ENCODE assay signal across 1 cellular context in the genomic region with DNA sequence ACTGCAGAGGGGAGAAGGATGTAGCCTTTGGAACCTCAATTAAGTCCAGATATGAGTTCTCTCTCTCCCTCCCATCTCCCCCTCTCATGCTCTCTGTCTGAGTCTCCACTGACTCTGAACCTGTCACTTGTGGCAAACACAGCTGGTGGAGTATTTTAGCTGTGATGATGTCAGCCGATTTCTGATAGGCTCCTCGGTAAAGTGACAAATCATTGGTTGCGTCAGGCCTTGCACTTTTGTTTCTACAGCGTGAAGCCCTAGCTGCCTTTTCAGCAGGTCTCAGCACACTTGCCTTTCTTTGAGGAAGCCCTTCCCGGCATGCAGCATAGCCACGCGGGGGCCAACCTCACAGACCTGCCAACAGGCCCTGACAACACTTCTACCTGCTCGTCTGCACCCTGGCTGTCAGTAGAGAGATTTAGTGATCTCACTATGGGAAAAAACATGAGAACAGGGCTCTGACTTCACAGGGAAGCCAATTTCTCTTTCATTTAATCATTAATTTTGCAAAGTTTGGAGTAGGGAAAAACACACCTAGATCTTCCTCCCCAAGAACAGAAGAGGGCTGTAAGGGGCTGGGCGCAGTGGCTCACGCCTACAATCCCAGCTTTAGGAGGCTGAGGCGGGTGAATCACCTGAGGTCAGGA.
A peak's percentile ranks its signal among the peaks of the same experiment; 100 is the strongest.
TF ChIP-seq lines count a peak whose summit lies in the region.

No MANE protein-coding gene starts in this region.

TF ChIP-seq in GM12878, 131 proteins besides CTCF, POLR2A, EP300 and RAD21 (continued from another document):
- TF ChIP-seq, protein P1, sequence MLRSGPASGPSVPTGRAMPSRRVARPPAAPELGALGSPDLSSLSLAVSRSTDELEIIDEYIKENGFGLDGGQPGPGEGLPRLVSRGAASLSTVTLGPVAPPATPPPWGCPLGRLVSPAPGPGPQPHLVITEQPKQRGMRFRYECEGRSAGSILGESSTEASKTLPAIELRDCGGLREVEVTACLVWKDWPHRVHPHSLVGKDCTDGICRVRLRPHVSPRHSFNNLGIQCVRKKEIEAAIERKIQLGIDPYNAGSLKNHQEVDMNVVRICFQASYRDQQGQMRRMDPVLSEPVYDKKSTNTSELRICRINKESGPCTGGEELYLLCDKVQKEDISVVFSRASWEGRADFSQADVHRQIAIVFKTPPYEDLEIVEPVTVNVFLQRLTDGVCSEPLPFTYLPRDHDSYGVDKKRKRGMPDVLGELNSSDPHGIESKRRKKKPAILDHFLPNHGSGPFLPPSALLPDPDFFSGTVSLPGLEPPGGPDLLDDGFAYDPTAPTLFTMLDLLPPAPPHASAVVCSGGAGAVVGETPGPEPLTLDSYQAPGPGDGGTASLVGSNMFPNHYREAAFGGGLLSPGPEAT (IDR thresholded peaks at IDR 0.05; ENCODE audit: low read depth): no peak
- TF ChIP-seq CREM (IDR thresholded peaks at IDR 0.05; ENCODE audit: low read depth): peak; percentile 80
- TF ChIP-seq KLF5 (IDR thresholded peaks at IDR 0.05; ENCODE audit: partially characterized antibody): no peak
- TF ChIP-seq NBN (IDR thresholded peaks at IDR 0.05): no peak
- TF ChIP-seq CUX1 (IDR thresholded peaks at IDR 0.05; ENCODE audit: insufficient replicate concordance, low read depth, low read length): no peak
- TF ChIP-seq ZNF217 (IDR thresholded peaks at IDR 0.05): no peak
- peak; percentile 83 for TF ChIP-seq MEF2A (IDR thresholded peaks at IDR 0.05; ENCODE audit: insufficient read depth, low read depth, low read length)
- TF ChIP-seq POLR2AphosphoS5 (IDR thresholded peaks at IDR 0.05; ENCODE audit: low read length): no peak
